ENCODE assay signal across 15 cellular contexts in genomic region chr1:80594013-80594412, GRCh38.
A peak's percentile ranks its signal among the peaks of the same experiment; 100 is the strongest.
DNase-seq lines count a peak whose midpoint lies in the region; ATAC-seq and TF ChIP-seq lines count a peak whose summit lies in the region.
"Had no signal": no experiment of that assay in that cellular context is flagged by ENCODE, and none has a peak within 500 bp of the region (broad histone marks: within the 10 kb centered on the region; RNA-seq: fewer than 3 reads in every experiment).

No MANE protein-coding gene starts in this region.

- H4K20me1 ChIP-seq in mammary epithelial cell (ENCODE audit: insufficient read depth, low read length) (no peaks in the 10 kb centered on the region), hepatocyte (ENCODE audit: insufficient read depth, poor library complexity, severe bottlenecking) (no peaks in the 10 kb centered on the region)

- H3K9ac ChIP-seq in mammary epithelial cell (ENCODE audit: insufficient read depth, low read length) (no peak overlapping the region), neuronal stem cell (ENCODE audit: low read depth, low read length, poor library complexity) (no peak overlapping the region)

- no peak overlapping the region for H4K8ac ChIP-seq in neuronal stem cell (ENCODE audit: low read depth, low read length)

- H3K4me3 ChIP-seq in mammary epithelial cell (replicated peaks in 1 of 3; ENCODE audit: insufficient read depth in 1 of 3, low read depth in 2 of 3, low read length in 3 of 3) (no peak overlapping the region), hepatocyte (no peak overlapping the region), neuronal stem cell (ENCODE audit: low read length in 2 of 2) (no peak overlapping the region)

- no CpG with 5 or more reads among the region's 3 CpGs for WGBS in mammary epithelial cell (ENCODE audit: low coverage, missing lambda C conversion rate)
- WGBS in hepatocyte (ENCODE audit: low lambda C conversion rate, missing lambda C conversion rate): 76% methylated on average over 3 of the region's 3 CpGs
- WGBS in neuronal stem cell (ENCODE audit: extremely low coverage in 2 of 2, insufficient read length in 2 of 2, insufficient replicate concordance in 1 of 2), 2 donors: no CpG with 5 or more reads among the region's 3 CpGs

- POLR2A ChIA-PET in MCF 10A (lab: Yijun Ruan, JAX): no interaction called here

- H3K18ac ChIP-seq in neuronal stem cell (ENCODE audit: low read length): no peak overlapping the region

- BruUV-seq in MCF 10A (replicated peaks; lab: Mats Ljungman, UMichigan): no TSS peak
- no TSS peak for BruUV-seq in mammary epithelial cell (replicated peaks; lab: Mats Ljungman, UMichigan)

- peak; percentile 18 to 93 for DNase-seq in T47D (ENCODE audit: low read depth in 1 of 2, low spot score in 1 of 2)
- no peak for DNase-seq in MCF 10A (ENCODE audit: unreplicated experiment)
- peak; percentile 4 for DNase-seq in mammary epithelial cell
- DNase-seq in hepatocyte (ENCODE audit: low spot score): peak; percentile 14
- DNase-seq in type B pancreatic cell (ENCODE audit: extremely low spot score, unreplicated experiment): no peak
- DNase-seq in left lobe of liver (ENCODE audit: low spot score): no peak
- no peak for DNase-seq in neuronal stem cell (ENCODE audit: low spot score)
- DNase-seq: EL, MV-4-11, NCI-H1417 treated with DMSO at 0.1 percent for 48 hours, NCI-H1930, NCI-H510A, NCI-H82 had no signal

- H3K36me3 Mint-ChIP-seq in MCF 10A (ENCODE audit: insufficient read depth, unreplicated experiment): no peaks in the 10 kb centered on the region
- peaks cover 15% of the 10 kb centered on the region for H3K36me3 Mint-ChIP-seq in type B pancreatic cell

- in situ Hi-C loops in T47D (cut with HindIII; ENCODE audit: low pct_unique_long_range_greater_than_20kb, low sequenced_read_pairs): no loop called here
- in situ Hi-C loops in mammary epithelial cell (cut with MboI; ENCODE audit: low sequenced_read_pairs in 2 of 2): no loop called here

- peaks cover 25% of the 10 kb centered on the region for H3K9me3 Mint-ChIP-seq in MCF 10A (ENCODE audit: unreplicated experiment)
- H3K9me3 Mint-ChIP-seq in type B pancreatic cell: peaks cover 28% of the 10 kb centered on the region

- H3K27ac ChIP-seq in mammary epithelial cell (ENCODE audit: insufficient read depth, low read depth, low read length) (no peak overlapping the region), hepatocyte (no peak overlapping the region), neuronal stem cell (replicated peaks; ENCODE audit: low read length) (no peak overlapping the region)

- intact Hi-C loops in MCF 10A (cut with micrococcal nuclease) (no loop called here), mammary epithelial cell (cut with micrococcal nuclease) (no loop called here)

- H3K27ac Mint-ChIP-seq in MCF 10A (ENCODE audit: low read depth, unreplicated experiment) (no peak overlapping the region), type B pancreatic cell (peak overlapping the region; percentile 89)

- no peak overlapping the region for H3K23ac ChIP-seq in neuronal stem cell (ENCODE audit: low read depth, low read length, poor library complexity)

- H3K4me1 ChIP-seq in mammary epithelial cell (ENCODE audit: insufficient read depth, low read length) (no peaks in the 10 kb centered on the region), hepatocyte (ENCODE audit: insufficient read depth) (no peaks in the 10 kb centered on the region), neuronal stem cell (ENCODE audit: control insufficient read depth in 2 of 2, insufficient read depth in 1 of 2, low read depth in 1 of 2, low read length in 2 of 2) (no peaks in the 10 kb centered on the region)

- H3K14ac ChIP-seq in neuronal stem cell (ENCODE audit: low read length): no peak overlapping the region

- H3K79me1 ChIP-seq in neuronal stem cell (ENCODE audit: low read depth, low read length): no peaks in the 10 kb centered on the region

- no peak overlapping the region for H2AK5ac ChIP-seq in neuronal stem cell (ENCODE audit: low read depth, low read length)

- H3K4me2 ChIP-seq in mammary epithelial cell (ENCODE audit: insufficient read depth, low read depth, low read length) (no peak overlapping the region), hepatocyte (no peak overlapping the region), neuronal stem cell (ENCODE audit: insufficient read depth, low read length, poor library complexity, severe bottlenecking) (no peak overlapping the region)

- H3K4me1 Mint-ChIP-seq in MCF 10A (ENCODE audit: insufficient read depth, unreplicated experiment) (no peaks in the 10 kb centered on the region), type B pancreatic cell (ENCODE audit: unreplicated experiment) (no peaks in the 10 kb centered on the region)

- H3K9me3 ChIP-seq in mammary epithelial cell (replicated peaks; ENCODE audit: insufficient read depth, low read length): no peaks in the 10 kb centered on the region
- peaks cover 9% of the 10 kb centered on the region for H3K9me3 ChIP-seq in hepatocyte (ENCODE audit: low read depth)
- peaks cover 3 to 18% of the 10 kb centered on the region in 2 donors for H3K9me3 ChIP-seq in neuronal stem cell (replicated peaks in 1 of 2; ENCODE audit: control insufficient read depth in 2 of 2, insufficient read depth in 1 of 2, low read depth in 1 of 2, low read length in 2 of 2)

- no peak overlapping the region for H2BK12ac ChIP-seq in neuronal stem cell (ENCODE audit: low read length)

- dilution Hi-C loops in mammary epithelial cell (cut with HindIII; ENCODE audit: low sequenced_read_pairs): no loop called here

- H3K9me2 ChIP-seq in hepatocyte (replicated peaks; ENCODE audit: insufficient read depth): no peaks in the 10 kb centered on the region

- TF ChIP-seq CTCF in MCF 10A (IDR thresholded peaks at IDR 0.05; ENCODE audit: unreplicated experiment): no peak
- no peak for TF ChIP-seq CTCF in mammary epithelial cell (conservative IDR thresholded peaks at IDR 0.05 in 1 of 2, IDR thresholded peaks at IDR 0.05 in 1 of 2; ENCODE audit: extremely low read depth in 1 of 2, insufficient read depth in 1 of 2, low read depth in 1 of 2, low read length in 2 of 2)
- no peak for TF ChIP-seq CTCF in hepatocyte (IDR thresholded peaks at IDR 0.05; ENCODE audit: poor library complexity)
- TF ChIP-seq CTCF in type B pancreatic cell (conservative IDR thresholded peaks at IDR 0.05): no peak

- H2AFZ ChIP-seq in mammary epithelial cell (ENCODE audit: low read depth, low read length): no peak overlapping the region
- no peak overlapping the region for H2AFZ ChIP-seq in hepatocyte
- no peak overlapping the region for H2AFZ ChIP-seq in neuronal stem cell (ENCODE audit: low read length)

- no peak overlapping the region for H2BK15ac ChIP-seq in neuronal stem cell (ENCODE audit: low read length)

- no peak overlapping the region for H3K4ac ChIP-seq in neuronal stem cell (ENCODE audit: low read length)

- no peak overlapping the region for H3K4me3 Mint-ChIP-seq in MCF 10A (ENCODE audit: unreplicated experiment)
- H3K4me3 Mint-ChIP-seq in type B pancreatic cell: peak overlapping the region; percentile 70

- no peak overlapping the region for H2BK5ac ChIP-seq in neuronal stem cell (ENCODE audit: low read length)

- CTCF ChIA-PET in MCF 10A (lab: Yijun Ruan, JAX) (interaction anchor here (0.6 kb wide), 1 partner anchor 269 kb away, joined by 3 read pairs; no protein-coding TSS in a partner anchor), mammary epithelial cell (lab: Charles Lee; ENCODE audit: low non-redundant PET) (no interaction called here)

- H3K27me3 ChIP-seq in mammary epithelial cell (ENCODE audit: insufficient read depth, low read length) (no peaks in the 10 kb centered on the region), hepatocyte (no peaks in the 10 kb centered on the region), neuronal stem cell (ENCODE audit: control insufficient read depth in 3 of 3, insufficient read depth in 3 of 3, low read depth in 1 of 3, low read length in 3 of 3) (no peaks in the 10 kb centered on the region)

- no peaks in the 10 kb centered on the region for H3K36me3 ChIP-seq in mammary epithelial cell (ENCODE audit: insufficient read depth, low read length)
- no peaks in the 10 kb centered on the region for H3K36me3 ChIP-seq in hepatocyte (replicated peaks; ENCODE audit: insufficient read depth, low read depth)
- H3K36me3 ChIP-seq in neuronal stem cell (replicated peaks in 1 of 2; ENCODE audit: control insufficient read depth in 2 of 2, insufficient read depth in 2 of 2, low read length in 2 of 2): no peaks in the 10 kb centered on the region

- no peak overlapping the region for H4K91ac ChIP-seq in neuronal stem cell (ENCODE audit: low read depth, low read length, poor library complexity)

- no peak overlapping the region for H2BK120ac ChIP-seq in neuronal stem cell (ENCODE audit: low read depth, low read length)

- ATAC-seq in left lobe of liver (no peak), HG03354 (IDR thresholded peaks at IDR 0.05; ENCODE audit: poor library complexity, severe bottlenecking, unreplicated experiment) (no peak)
- ATAC-seq: Panc1 had no signal

- H3K27me3 Mint-ChIP-seq in MCF 10A (ENCODE audit: insufficient read depth, unreplicated experiment) (no peaks in the 10 kb centered on the region), type B pancreatic cell (no peaks in the 10 kb centered on the region)

- H3K79me2 ChIP-seq in mammary epithelial cell (ENCODE audit: insufficient read depth, low read length) (no peaks in the 10 kb centered on the region), hepatocyte (no peaks in the 10 kb centered on the region)

Comparison
In these comparisons a context has a peak if more than half of its experiments do, and no peak if none do; other contexts are left out.
1. DNase-seq: peak in T47D (2 of 2), mammary epithelial cell (single experiment) and hepatocyte (single experiment); none in MCF 10A (single experiment), type B pancreatic cell (single experiment), left lobe of liver (single experiment) and neuronal stem cell (single experiment).